15 cellular contexts compared by ENCODE assay signal in the genomic region with DNA sequence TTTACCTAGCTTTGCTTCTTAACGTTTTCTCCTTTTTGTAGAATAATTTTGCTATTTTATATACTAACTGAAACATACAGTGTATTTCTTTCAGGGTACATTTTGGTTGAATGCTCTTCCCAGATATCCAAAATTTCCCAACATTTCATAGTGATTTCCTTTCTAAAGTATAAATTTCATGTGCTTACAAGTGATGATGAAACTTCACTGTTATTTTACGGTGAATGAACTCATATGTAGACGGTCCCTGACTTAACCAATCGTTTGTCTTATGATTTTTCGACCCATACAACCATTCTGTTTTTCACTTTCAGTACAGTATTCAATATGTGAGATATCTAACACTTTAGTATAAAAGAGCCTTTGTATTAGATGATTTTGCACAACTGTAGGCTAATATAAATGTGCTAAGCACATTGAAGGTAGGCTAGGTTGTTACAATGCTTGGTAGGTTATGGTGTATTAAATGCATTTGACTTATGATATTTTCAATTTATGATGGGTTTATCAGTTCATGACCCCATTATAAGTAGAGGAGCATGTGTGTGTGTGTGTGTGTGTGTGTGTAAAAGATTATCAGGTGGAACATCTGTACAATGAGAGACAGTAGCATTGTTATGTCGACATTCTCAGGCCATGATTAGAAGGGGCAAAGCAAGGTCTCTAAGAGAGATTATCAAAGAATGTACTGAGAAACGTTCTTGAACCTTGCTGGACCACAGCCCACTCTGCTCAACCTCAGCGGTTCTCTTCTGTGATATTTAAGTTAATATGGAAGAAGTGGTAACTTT. TPM values are rescaled to one million over a fixed set of nuclear protein-coding genes. Genes with fewer than 3 reads are reported as not detected.
DNase-seq lines count a peak whose midpoint lies in the region; ATAC-seq and TF ChIP-seq lines count a peak whose summit lies in the region.
"Had no signal": no experiment of that assay in that cellular context is flagged by ENCODE, and none has a peak within 500 bp of the region (broad histone marks: within the 10 kb centered on the region; RNA-seq: fewer than 3 reads in every experiment).

No MANE protein-coding gene starts in this region.

- TF ChIP-seq CTCF in fibroblast of the aortic adventitia (IDR thresholded peaks at IDR 0.05; ENCODE audit: insufficient read depth, low read length) (no peak), type B pancreatic cell (conservative IDR thresholded peaks at IDR 0.05) (no peak)
- no peak for TF ChIP-seq CTCF in CD8-positive, alpha-beta T cell (IDR thresholded peaks at IDR 0.05)

- H3K27me3 Mint-ChIP-seq in activated naive CD8-positive, alpha-beta T cell, result no peaks in the 10 kb centered on the region
- H3K27me3 Mint-ChIP-seq in activated naive CD8-positive, alpha-beta T cell treated with anti-CD3 and anti-CD28 coated beads, Interleukin-2, amount 50 U/mL, for 24 hours, result no peaks in the 10 kb centered on the region
- H3K27me3 Mint-ChIP-seq in activated T-helper 2 cell treated with anti-CD3 and anti-CD28 coated beads, Interferon-gamma antibody, Interleukin-2, Interleukin-4, amounts not matched to agents 10 μg/mL and 5 μg/mL and 100 μg/mL, durations not matched to agents 14 hours and 24 hours and 36 hours (ENCODE audit: low read depth), result no peaks in the 10 kb centered on the region
- no peaks in the 10 kb centered on the region for H3K27me3 Mint-ChIP-seq in type B pancreatic cell
- H3K27me3 Mint-ChIP-seq in CD8-positive, alpha-beta T cell (ENCODE audit: low read depth), result no peaks in the 10 kb centered on the region

- H3K27ac Mint-ChIP-seq in activated naive CD8-positive, alpha-beta T cell, result peak overlapping the region; percentile 5
- H3K27ac Mint-ChIP-seq in activated naive CD8-positive, alpha-beta T cell treated with anti-CD3 and anti-CD28 coated beads, Interleukin-2, amount 50 U/mL, for 24 hours, result no peak overlapping the region
- peak overlapping the region; percentile 15 for H3K27ac Mint-ChIP-seq in activated T-helper 2 cell treated with anti-CD3 and anti-CD28 coated beads, Interferon-gamma antibody, Interleukin-2, Interleukin-4, amounts not matched to agents 10 μg/mL and 5 μg/mL and 100 μg/mL, durations not matched to agents 14 hours and 24 hours and 36 hours
- H3K27ac Mint-ChIP-seq in type B pancreatic cell, result peak overlapping the region; percentile 42
- H3K27ac Mint-ChIP-seq in CD8-positive, alpha-beta T cell, result no peak overlapping the region

- no peaks in the 10 kb centered on the region for H3K9me3 Mint-ChIP-seq in activated naive CD8-positive, alpha-beta T cell (ENCODE audit: low read depth)
- peaks cover 25% of the 10 kb centered on the region for H3K9me3 Mint-ChIP-seq in activated naive CD8-positive, alpha-beta T cell treated with anti-CD3 and anti-CD28 coated beads, Interleukin-2, amount 50 U/mL, for 24 hours
- peaks cover 29% of the 10 kb centered on the region for H3K9me3 Mint-ChIP-seq in activated T-helper 2 cell treated with anti-CD3 and anti-CD28 coated beads, Interferon-gamma antibody, Interleukin-2, Interleukin-4, amounts not matched to agents 10 μg/mL and 5 μg/mL and 100 μg/mL, durations not matched to agents 14 hours and 24 hours and 36 hours
- peaks cover 10% of the 10 kb centered on the region for H3K9me3 Mint-ChIP-seq in type B pancreatic cell
- H3K9me3 Mint-ChIP-seq in CD8-positive, alpha-beta T cell, result peaks cover 25% of the 10 kb centered on the region
- H3K9me3 Mint-ChIP-seq: GM23338 had no signal

- no peaks in the 10 kb centered on the region for H3K27me3 ChIP-seq in CD8-positive, alpha-beta T cell (ENCODE audit: insufficient read depth, low read length)
- H3K27me3 ChIP-seq: MG63 had no signal

- H3K4me1 Mint-ChIP-seq in activated naive CD8-positive, alpha-beta T cell (ENCODE audit: low read depth), result peaks cover 76% of the 10 kb centered on the region
- H3K4me1 Mint-ChIP-seq in activated naive CD8-positive, alpha-beta T cell treated with anti-CD3 and anti-CD28 coated beads, Interleukin-2, amount 50 U/mL, for 24 hours, result peaks cover 69% of the 10 kb centered on the region
- H3K4me1 Mint-ChIP-seq in activated T-helper 2 cell treated with anti-CD3 and anti-CD28 coated beads, Interferon-gamma antibody, Interleukin-2, Interleukin-4, amounts not matched to agents 10 μg/mL and 5 μg/mL and 100 μg/mL, durations not matched to agents 14 hours and 24 hours and 36 hours (ENCODE audit: low read depth), result peaks cover 52% of the 10 kb centered on the region
- H3K4me1 Mint-ChIP-seq in type B pancreatic cell (ENCODE audit: unreplicated experiment), result peaks cover 26% of the 10 kb centered on the region
- peaks cover 55% of the 10 kb centered on the region for H3K4me1 Mint-ChIP-seq in CD8-positive, alpha-beta T cell (ENCODE audit: low read depth)

- no peak for ATAC-seq in activated naive CD8-positive, alpha-beta T cell treated with anti-CD3 and anti-CD28 coated beads, Interleukin-2, amount 50 U/mL, for 24 hours
- no peak for ATAC-seq in CD8-positive, alpha-beta T cell
- ATAC-seq: GM23338 had no signal

- peaks cover 7% of the 10 kb centered on the region for H3K9me3 ChIP-seq in CD8-positive, alpha-beta T cell (ENCODE audit: low read length)

- peaks cover 24% of the 10 kb centered on the region for H3K4me1 ChIP-seq in CD8-positive, alpha-beta T cell (ENCODE audit: insufficient read depth, low read length)

- H3K27ac ChIP-seq in CD8-positive, alpha-beta T cell (ENCODE audit: low read depth, low read length), result no peak overlapping the region
- H3K27ac ChIP-seq: KMS-11 had no signal

- DNase-seq in activated naive CD8-positive, alpha-beta T cell treated with anti-CD3 and anti-CD28 coated beads, Interleukin-2, amount 50 U/mL, for 24 hours, result no peak
- DNase-seq in activated T-helper 2 cell treated with anti-CD3 and anti-CD28 coated beads, Interferon-gamma antibody, Interleukin-2, Interleukin-4, amounts not matched to agents 10 μg/mL and 5 μg/mL and 100 μg/mL, durations not matched to agents 14 hours and 24 hours and 36 hours (ENCODE audit: low spot score), result no peak
- DNase-seq in fibroblast of the aortic adventitia (ENCODE audit: low read depth) (peak; percentile 34), type B pancreatic cell (ENCODE audit: extremely low spot score, unreplicated experiment) (no peak), T-helper 1 cell (no peak)
- no peak for DNase-seq in CD8-positive, alpha-beta T cell
- DNase-seq in activated effector memory CD4-positive, alpha-beta T cell treated with Interleukin-2 at 50 U/mL for 16 hours, result no peak
- DNase-seq: EL, MG63, NCI-H1105, NCI-H1694 treated with DMSO at 0.1 percent for 48 hours, NCI-H526 had no signal

- H3K36me3 Mint-ChIP-seq in activated naive CD8-positive, alpha-beta T cell, result peaks cover 27% of the 10 kb centered on the region
- peaks cover 46% of the 10 kb centered on the region for H3K36me3 Mint-ChIP-seq in activated naive CD8-positive, alpha-beta T cell treated with anti-CD3 and anti-CD28 coated beads, Interleukin-2, amount 50 U/mL, for 24 hours (ENCODE audit: low read depth)
- H3K36me3 Mint-ChIP-seq in activated T-helper 2 cell treated with anti-CD3 and anti-CD28 coated beads, Interferon-gamma antibody, Interleukin-2, Interleukin-4, amounts not matched to agents 10 μg/mL and 5 μg/mL and 100 μg/mL, durations not matched to agents 14 hours and 24 hours and 36 hours (ENCODE audit: low read depth), result peaks cover 65% of the 10 kb centered on the region
- H3K36me3 Mint-ChIP-seq in type B pancreatic cell, result peaks cover 47% of the 10 kb centered on the region
- peaks cover 33% of the 10 kb centered on the region for H3K36me3 Mint-ChIP-seq in CD8-positive, alpha-beta T cell

- no peak overlapping the region for H3K4me3 Mint-ChIP-seq in activated naive CD8-positive, alpha-beta T cell
- H3K4me3 Mint-ChIP-seq in activated naive CD8-positive, alpha-beta T cell treated with anti-CD3 and anti-CD28 coated beads, Interleukin-2, amount 50 U/mL, for 24 hours, result no peak overlapping the region
- H3K4me3 Mint-ChIP-seq in activated T-helper 2 cell treated with anti-CD3 and anti-CD28 coated beads, Interferon-gamma antibody, Interleukin-2, Interleukin-4, amounts not matched to agents 10 μg/mL and 5 μg/mL and 100 μg/mL, durations not matched to agents 14 hours and 24 hours and 36 hours (ENCODE audit: low read depth), result no peak overlapping the region
- H3K4me3 Mint-ChIP-seq in type B pancreatic cell, result no peak overlapping the region
- no peak overlapping the region for H3K4me3 Mint-ChIP-seq in CD8-positive, alpha-beta T cell
- H3K4me3 Mint-ChIP-seq: GM23338 had no signal

- H3K4me3 ChIP-seq in fibroblast of the aortic adventitia (ENCODE audit: low read depth, low read length), result no peak overlapping the region
- H3K4me3 ChIP-seq in CD8-positive, alpha-beta T cell (ENCODE audit: low read depth, low read length), result no peak overlapping the region
- H3K4me3 ChIP-seq: GM23338, MG63 had no signal

- POLR2A ChIA-PET in CD8-positive, alpha-beta T cell (lab: Charles Lee), result no interaction called here

- CTCF ChIA-PET in CD8-positive, alpha-beta T cell (lab: Charles Lee), result interaction anchor here (1.4 kb wide), 1 partner anchor 377 kb away, joined by 3 read pairs; no protein-coding TSS in a partner anchor

- no peaks in the 10 kb centered on the region for H3K36me3 ChIP-seq in CD8-positive, alpha-beta T cell (ENCODE audit: insufficient read depth, low read length)

- intact Hi-C loops in activated T-helper 2 cell treated with anti-CD3 and anti-CD28 coated beads, Interferon-gamma antibody, Interleukin-2, Interleukin-4, amounts not matched to agents 10 μg/mL and 5 μg/mL and 100 μg/mL, durations not matched to agents 14 hours and 24 hours and 36 hours (cut with micrococcal nuclease), result no loop called here
- intact Hi-C loops in CD8-positive, alpha-beta T cell (cut with DNase I, micrococcal nuclease), result loop anchor here in 1 of 2 experiments (10.0 kb wide), 1 partner anchor 208 kb away; no protein-coding TSS in a partner anchor

RNA-seq across cellular contexts. Expression of gene HIVEP1, which starts 20.9 kb away (rescaled TPM):
- total RNA-seq in activated T-helper 2 cell treated with anti-CD3 and anti-CD28 coated beads, Interferon-gamma antibody, Interleukin-2, Interleukin-4, amounts not matched to agents 10 μg/mL and 5 μg/mL and 100 μg/mL, durations not matched to agents 14 hours and 24 hours and 36 hours, result 63.8 TPM in 2 replicates
- total RNA-seq in fibroblast of the aortic adventitia (ENCODE audit: low replicate concordance) (21.3 and 21.8 TPM in 2 replicates), type B pancreatic cell (ENCODE audit: low replicate concordance) (37.4 and 52.3 TPM in 2 replicates)
- total RNA-seq in CD8-positive, alpha-beta T cell, result 10 to 100 TPM; 72.7 to 79.4 TPM

Comparison
In these comparisons a context has a peak if more than half of its experiments do, and no peak if none do; other contexts are left out.
1. H3K27ac Mint-ChIP-seq: peak in activated naive CD8-positive, alpha-beta T cell (single experiment), activated T-helper 2 cell treated with anti-CD3 and anti-CD28 coated beads, Interferon-gamma antibody, Interleukin-2, Interleukin-4, amounts not matched to agents 10 μg/mL and 5 μg/mL and 100 μg/mL, durations not matched to agents 14 hours and 24 hours and 36 hours (single experiment) and type B pancreatic cell (single experiment); none in activated naive CD8-positive, alpha-beta T cell treated with anti-CD3 and anti-CD28 coated beads, Interleukin-2, amount 50 U/mL, for 24 hours (single experiment) and CD8-positive, alpha-beta T cell (single experiment).